In the genomic region with DNA sequence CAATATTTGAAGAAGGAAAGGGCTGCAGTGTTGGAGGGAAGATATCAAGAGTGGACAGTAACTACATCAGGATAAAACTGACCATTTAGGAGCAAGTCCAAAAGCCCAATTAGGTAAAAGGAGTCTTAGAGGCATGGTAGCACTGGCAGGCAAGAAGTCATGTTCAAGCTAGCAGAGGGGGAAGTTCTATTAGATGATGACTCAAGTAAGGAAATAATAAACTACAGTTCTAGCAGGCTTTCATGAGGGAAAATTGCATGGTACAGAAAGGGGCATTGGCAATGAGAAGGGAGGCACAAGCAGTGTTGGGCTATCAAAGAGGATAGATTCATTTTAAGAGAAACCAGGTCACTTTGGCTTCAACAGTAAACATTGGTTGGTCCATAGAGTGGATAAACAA, we compare ENCODE assay signal across 24 cellular contexts.
DNase-seq lines count a peak whose midpoint lies in the region; ATAC-seq, FAIRE-seq and TF ChIP-seq lines count a peak whose summit lies in the region.
"Had no signal": no experiment of that assay in that cellular context is flagged by ENCODE, and none has a peak within 500 bp of the region (broad histone marks: within the 10 kb centered on the region; RNA-seq: fewer than 3 reads in every experiment).

No MANE protein-coding gene starts in this region.

- H3K9ac ChIP-seq in PC-3 (ENCODE audit: low read length) = no peak overlapping the region

- no peaks in the 10 kb centered on the region for H3K9me3 ChIP-seq in PC-3 (ENCODE audit: low read length)
- H3K9me3 ChIP-seq: BE2C had no signal

- ATAC-seq in PC-3 (peak; percentile 42), foreskin keratinocyte (peak; percentile 73), GM19035 (IDR thresholded peaks at IDR 0.05; ENCODE audit: unreplicated experiment) (no peak), HG03196 (IDR thresholded peaks at IDR 0.05; ENCODE audit: unreplicated experiment) (no peak)
- ATAC-seq: HCT116 had no signal

- H3K36me3 ChIP-seq in PC-3 (ENCODE audit: low read depth, low read length) (no peaks in the 10 kb centered on the region), bronchial epithelial cell (ENCODE audit: control insufficient read depth, insufficient read depth, low read length) (no peaks in the 10 kb centered on the region)
- H3K36me3 ChIP-seq: BE2C had no signal

- DNase-seq in PC-3 = peak; percentile 15
- DNase-seq in bronchial epithelial cell (ENCODE audit: low read depth) = peak; percentile 69
- peak in 1 of 2 donors; percentile 49 for DNase-seq in foreskin keratinocyte
- DNase-seq in RKO (ENCODE audit: low spot score) = no peak
- no peak for DNase-seq in NCI-H2081 treated with DMSO at 0.1 percent for 48 hours (lab: John Stamatoyannopoulos, UW)
- DNase-seq: ACHN; BE2C; C1 segment of cervical spinal cord; CD4-positive, CD25-positive, alpha-beta regulatory T cell; CD8-positive, alpha-beta memory T cell; COR-L47; DMS 273 treated with DMSO at 0.1 percent for 48 hours; DMS53; DND-41; EL; GOT3; H7; HFFc6 had no signal

- no peaks in the 10 kb centered on the region for H3K79me2 ChIP-seq in PC-3 (ENCODE audit: low read length)

- H3K4me3 ChIP-seq in PC-3 (ENCODE audit: low read length) (no peak overlapping the region), bronchial epithelial cell (ENCODE audit: low read depth, low read length) (no peak overlapping the region)

- H3K4me1 ChIP-seq in PC-3 (ENCODE audit: insufficient read depth, low read length) (peaks cover 8% of the 10 kb centered on the region), foreskin keratinocyte (peaks cover 22% of the 10 kb centered on the region)

- intact Hi-C loops in PC-3 (cut with micrococcal nuclease) = no loop called here

- no peaks in the 10 kb centered on the region for H4K20me1 ChIP-seq in PC-3 (ENCODE audit: low read length)

- H3F3A ChIP-seq in PC-3 (ENCODE audit: low read length, unreplicated experiment) = no peaks in the 10 kb centered on the region

- no peaks in the 10 kb centered on the region for H3K9me2 ChIP-seq in PC-3 (replicated peaks; ENCODE audit: low read length)

- 0 out of 2 replicates have a peak overlapping the region, but pooled peaks have one; percentile 45 for H2AFZ ChIP-seq in PC-3 (ENCODE audit: low read length)

- H3K27me3 ChIP-seq in PC-3 (ENCODE audit: low read length) = no peaks in the 10 kb centered on the region
- H3K27me3 ChIP-seq in bronchial epithelial cell (ENCODE audit: control insufficient read depth, insufficient read depth, low read length) = no peaks in the 10 kb centered on the region
- H3K27me3 ChIP-seq in foreskin keratinocyte = no peaks in the 10 kb centered on the region
- H3K27me3 ChIP-seq: BE2C had no signal

- TF ChIP-seq CTCF in PC-3 (conservative IDR thresholded peaks at IDR 0.05; ENCODE audit: low read depth, low read length) (no peak), bronchial epithelial cell (IDR thresholded peaks at IDR 0.05; ENCODE audit: insufficient read depth, low read length, severe bottlenecking) (no peak), foreskin keratinocyte (conservative IDR thresholded peaks at IDR 0.05) (no peak)

- POLR2A ChIA-PET in PC-3 (lab: Charles Lee; ENCODE audit: unreplicated experiment) = no interaction called here

- FAIRE-seq in bronchial epithelial cell (lab: Jason Lieb, UNC) = no peak
- FAIRE-seq: A204.1, GM12891, HTR-8/SVneo had no signal

- no peak overlapping the region for H3K4me2 ChIP-seq in PC-3 (ENCODE audit: low read length)

- BruUV-seq in PC-3 (replicated peaks; lab: Mats Ljungman, UMichigan) = no TSS peak

- H3K27ac ChIP-seq in PC-3 (ENCODE audit: low read length) = no peak overlapping the region
- no peak overlapping the region for H3K27ac ChIP-seq in foreskin keratinocyte

- CTCF ChIA-PET in PC-3 (lab: Charles Lee) = no interaction called here

Comparison
In these comparisons a context has a peak if more than half of its experiments do, and no peak if none do; other contexts are left out.
1. ATAC-seq: peak in PC-3 (single experiment) and foreskin keratinocyte (single experiment); none in GM19035 (single experiment) and HG03196 (single experiment).
2. DNase-seq: peak in PC-3 (single experiment) and bronchial epithelial cell (single experiment); none in RKO (single experiment) and NCI-H2081 treated with DMSO at 0.1 percent for 48 hours (single experiment).